1 cellular context compared by ENCODE assay signal in the genomic region with DNA sequence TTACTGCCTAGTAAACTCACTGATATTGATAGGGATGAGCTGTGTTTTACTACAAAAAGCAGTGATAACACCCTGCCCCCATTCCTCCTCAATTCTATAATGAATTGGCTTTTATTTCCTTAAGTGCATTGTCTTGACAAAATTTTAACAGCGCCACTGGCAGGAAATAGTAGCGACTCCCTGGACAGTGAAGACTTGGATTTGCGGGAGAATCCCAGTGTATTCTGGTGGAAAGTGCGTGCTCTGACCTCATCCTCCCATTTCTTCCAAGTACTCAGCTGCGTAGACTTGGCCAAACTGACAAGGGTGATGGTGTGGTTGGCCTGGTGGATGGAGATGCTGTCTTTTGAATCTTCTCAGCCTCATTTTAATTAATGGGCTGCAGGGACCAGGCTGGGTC.
TF ChIP-seq lines count a peak whose summit lies in the region.

No MANE protein-coding gene starts in this region.

TF ChIP-seq in liver, 16 proteins besides CTCF, POLR2A, EP300 and RAD21 (continued from another document):
- TF ChIP-seq EGR1 (IDR thresholded peaks at IDR 0.05; ENCODE audit: low read depth in 2 of 2) = no peak
- TF ChIP-seq GABPA (IDR thresholded peaks at IDR 0.05 in 1 of 2, conservative IDR thresholded peaks at IDR 0.05 in 1 of 2) = no peak
- TF ChIP-seq, protein P1, sequence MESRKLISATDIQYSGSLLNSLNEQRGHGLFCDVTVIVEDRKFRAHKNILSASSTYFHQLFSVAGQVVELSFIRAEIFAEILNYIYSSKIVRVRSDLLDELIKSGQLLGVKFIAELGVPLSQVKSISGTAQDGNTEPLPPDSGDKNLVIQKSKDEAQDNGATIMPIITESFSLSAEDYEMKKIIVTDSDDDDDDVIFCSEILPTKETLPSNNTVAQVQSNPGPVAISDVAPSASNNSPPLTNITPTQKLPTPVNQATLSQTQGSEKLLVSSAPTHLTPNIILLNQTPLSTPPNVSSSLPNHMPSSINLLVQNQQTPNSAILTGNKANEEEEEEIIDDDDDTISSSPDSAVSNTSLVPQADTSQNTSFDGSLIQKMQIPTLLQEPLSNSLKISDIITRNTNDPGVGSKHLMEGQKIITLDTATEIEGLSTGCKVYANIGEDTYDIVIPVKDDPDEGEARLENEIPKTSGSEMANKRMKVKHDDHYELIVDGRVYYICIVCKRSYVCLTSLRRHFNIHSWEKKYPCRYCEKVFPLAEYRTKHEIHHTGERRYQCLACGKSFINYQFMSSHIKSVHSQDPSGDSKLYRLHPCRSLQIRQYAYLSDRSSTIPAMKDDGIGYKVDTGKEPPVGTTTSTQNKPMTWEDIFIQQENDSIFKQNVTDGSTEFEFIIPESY (IDR thresholded peaks at IDR 0.05) = no peak
